In the genomic region with DNA sequence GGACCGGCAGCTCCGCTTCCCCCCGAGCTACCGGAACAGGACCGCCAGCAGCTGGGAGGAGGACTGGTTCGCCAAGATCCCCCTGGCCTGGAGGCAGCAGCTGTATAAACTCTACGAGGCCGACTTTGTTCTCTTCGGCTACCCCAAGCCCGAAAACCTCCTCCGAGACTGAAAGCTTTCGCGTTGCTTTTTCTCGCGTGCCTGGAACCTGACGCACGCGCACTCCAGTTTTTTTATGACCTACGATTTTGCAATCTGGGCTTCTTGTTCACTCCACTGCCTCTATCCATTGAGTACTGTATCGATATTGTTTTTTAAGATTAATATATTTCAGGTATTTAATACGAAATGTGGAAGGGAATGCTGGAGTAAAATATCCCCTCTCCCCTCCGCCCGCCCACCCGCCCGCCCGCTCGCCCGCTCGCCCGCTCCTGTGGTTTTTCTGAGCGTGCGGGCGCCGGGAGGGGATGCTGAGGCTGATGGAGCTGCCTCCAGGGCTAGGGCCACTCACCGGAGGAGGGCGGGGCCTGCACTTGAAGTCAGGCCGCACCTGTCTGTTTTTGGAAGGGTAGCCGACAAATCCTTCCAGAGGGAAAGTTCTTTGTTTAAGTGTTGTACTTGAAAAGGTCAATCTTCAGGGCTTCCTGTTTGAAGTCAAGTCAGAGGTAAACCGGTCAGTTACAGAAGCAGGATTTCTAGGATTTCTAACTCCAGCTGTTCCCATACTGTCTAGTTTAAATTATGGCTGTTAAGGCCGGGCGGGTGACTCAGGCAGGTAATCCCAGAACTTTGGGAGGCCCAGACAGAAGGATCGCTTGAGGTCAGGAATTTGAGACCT, we compare ENCODE assay signal across 28 cellular contexts. TPM values are rescaled to one million over a fixed set of nuclear protein-coding genes. Genes with fewer than 3 reads are reported as not detected.
"Had no signal": no experiment of that assay in that cellular context is flagged by ENCODE, and none has a peak within 500 bp of the region (broad histone marks: within the 10 kb centered on the region; RNA-seq: fewer than 3 reads in every experiment).

No MANE protein-coding gene starts in this region.

- H3K4me3 Mint-ChIP-seq: activated CD4-positive, alpha-beta T cell treated with anti-CD3 and anti-CD28 coated beads, Interleukin-2, amount 10 ng/mL, durations not matched to agents 24 days and 14 days; activated CD8-positive, alpha-beta T cell treated with anti-CD3 and anti-CD28 coated beads, Interleukin-2, amount 10 ng/mL, durations not matched to agents 7 days and 5 days; activated naive CD4-positive, alpha-beta T cell treated with anti-CD3 and anti-CD28 coated beads, Interleukin-2, amount 50 U/mL, for 24 hours; activated T-cell treated with anti-CD3 and anti-CD28 coated beads, Interleukin-2, amount 50 U/mL, for 24 hours; T-helper 1 cell treated with Interleukin-12 subunit alpha and Interleukin-12 subunit beta and Interleukin-4 antibody, amounts not matched to agents 30 μg/mL and 1 μg/mL, for 36 hours; T-helper 2 cell treated with Interferon-gamma antibody and Interleukin-4, amounts not matched to agents 5 μg/mL and 100 μg/mL, for 36 hours had no signal

- H3K27ac ChIP-seq: adrenal gland, body of pancreas, breast epithelium, PC-9, RWPE1 had no signal

- H3K27me3 Mint-ChIP-seq: activated CD4-positive, alpha-beta T cell treated with anti-CD3 and anti-CD28 coated beads, Interleukin-2, amount 10 ng/mL, durations not matched to agents 24 days and 14 days; activated naive CD4-positive, alpha-beta T cell treated with anti-CD3 and anti-CD28 coated beads, Interleukin-2, amount 50 U/mL, for 24 hours; activated T-cell treated with anti-CD3 and anti-CD28 coated beads, Interleukin-2, amount 50 U/mL, for 24 hours had no signal

- H3K27ac Mint-ChIP-seq: activated CD4-positive, alpha-beta T cell treated with anti-CD3 and anti-CD28 coated beads, Interleukin-2, amount 10 ng/mL, durations not matched to agents 24 days and 14 days; activated CD8-positive, alpha-beta T cell treated with anti-CD3 and anti-CD28 coated beads, Interleukin-2, amount 10 ng/mL, durations not matched to agents 7 days and 5 days; activated naive CD4-positive, alpha-beta T cell treated with anti-CD3 and anti-CD28 coated beads, Interleukin-2, amount 50 U/mL, for 24 hours; activated T-cell treated with anti-CD3 and anti-CD28 coated beads, Interleukin-2, amount 50 U/mL, for 24 hours; activated T-helper 2 cell treated with anti-CD3 and anti-CD28 coated beads, Interferon-gamma antibody, Interleukin-2, Interleukin-4, amounts not matched to agents 10 μg/mL and 5 μg/mL and 100 μg/mL, durations not matched to agents 14 hours and 24 hours and 36 hours; T-helper 1 cell treated with Interleukin-12 subunit alpha and Interleukin-12 subunit beta and Interleukin-4 antibody, amounts not matched to agents 30 μg/mL and 1 μg/mL, for 36 hours; T-helper 2 cell treated with Interferon-gamma antibody and Interleukin-4, amounts not matched to agents 5 μg/mL and 100 μg/mL, for 36 hours had no signal

- ATAC-seq: activated CD8-positive, alpha-beta T cell treated with anti-CD3 and anti-CD28 coated beads, Interleukin-2, amount 10 ng/mL, durations not matched to agents 7 days and 5 days; body of pancreas; Right ventricle myocardium inferior had no signal

- H3K4me3 ChIP-seq: adrenal gland, body of pancreas, breast epithelium, PC-9 had no signal

- H3K4me1 ChIP-seq: adrenal gland, breast epithelium had no signal

- H3K9me3 ChIP-seq: adrenal gland, body of pancreas had no signal

- DNase-seq: activated CD4-positive, alpha-beta T cell treated with anti-CD3 and anti-CD28 coated beads, Interleukin-2, amount 10 ng/mL, durations not matched to agents 24 days and 14 days; activated CD4-positive, alpha-beta T cell treated with anti-CD3 and anti-CD28 coated beads, Interleukin-2, amount 50 U/mL, for 48 hours; activated CD8-positive, alpha-beta T cell treated with anti-CD3 and anti-CD28 coated beads, Interleukin-2, amount 10 ng/mL, durations not matched to agents 7 days and 5 days; activated gamma-delta T cell; activated naive CD4-positive, alpha-beta T cell treated with Interleukin-2 at 50 U/mL for 16 hours; activated T-cell treated with anti-CD3 and anti-CD28 coated beads, Interleukin-2, amount 50 U/mL, for 24 hours; adrenal gland; body of pancreas; NCI-H1092 treated with DMSO at 0.1 percent for 48 hours; NCI-H1417 treated with DMSO at 0.1 percent for 48 hours; NCI-H1930; NCI-H2081 treated with DMSO at 0.1 percent for 48 hours; NCI-H226; NCI-H446 treated with DMSO at 0.1 percent for 48 hours; NCI-H526; NCI-H748 treated with DMSO at 0.1 percent for 48 hours had no signal

- H3K4me2 ChIP-seq: PC-9 had no signal

- H2AFZ ChIP-seq: PC-9 had no signal

- H3K27me3 ChIP-seq: adrenal gland, body of pancreas, breast epithelium had no signal

RNA-seq across cellular contexts. Expression of a gene that starts 42.3 kb away (rescaled TPM):
- total RNA-seq: activated CD4-positive, alpha-beta T cell treated with anti-CD3 and anti-CD28 coated beads, Interleukin-2, amount 10 ng/mL, durations not matched to agents 24 days and 14 days; activated CD8-positive, alpha-beta T cell treated with anti-CD3 and anti-CD28 coated beads, Interleukin-2, amount 10 ng/mL, durations not matched to agents 7 days and 5 days; activated T-helper 2 cell treated with anti-CD3 and anti-CD28 coated beads, Interferon-gamma antibody, Interleukin-2, Interleukin-4, amounts not matched to agents 10 μg/mL and 5 μg/mL and 100 μg/mL, durations not matched to agents 14 hours and 24 hours and 36 hours; adrenal gland; astrocyte; body of pancreas; breast epithelium; cardiac septum; M059J; OCI-LY7; PC-9; Right ventricle myocardium inferior had no signal
- polyA plus RNA-seq: adrenal gland had no signal
